ENCODE assay signal across 17 cellular contexts in genomic region chr10:15483215-15483970, GRCh38.
DNase-seq lines count a peak whose midpoint lies in the region; ATAC-seq, FAIRE-seq and TF ChIP-seq lines count a peak whose summit lies in the region.
"Had no signal": no experiment of that assay in that cellular context is flagged by ENCODE, and none has a peak within 500 bp of the region (broad histone marks: within the 10 kb centered on the region; RNA-seq: fewer than 3 reads in every experiment).

No MANE protein-coding gene starts in this region.

- TF ChIP-seq POLR2A in K562 (conservative IDR thresholded peaks at IDR 0.05) = no peak

- peaks cover 7% of the 10 kb centered on the region for H3K27me3 Mint-ChIP-seq in nephron progenitor cell (ENCODE audit: low read depth, poor library complexity)

- no peaks in the 10 kb centered on the region for H3K79me2 ChIP-seq in K562 (ENCODE audit: control insufficient read depth, insufficient read depth, low read length)

- H3K4me1 ChIP-seq in K562 (replicated peaks in 1 of 2; ENCODE audit: control insufficient read depth in 2 of 2, insufficient read depth in 2 of 2, low read length in 2 of 2) (peaks cover 13 to 48% of the 10 kb centered on the region in 2 experiments), aorta (ENCODE audit: control insufficient read depth in 1 of 2, insufficient read depth in 2 of 2, low read length in 2 of 2) (peaks cover 5 to 6% of the 10 kb centered on the region in 2 donors)
- H3K4me1 ChIP-seq: HAP-1 had no signal

- no peak for TF ChIP-seq RAD21 in K562 (CRISPR knock-in tag; conservative IDR thresholded peaks at IDR 0.05 in 1 of 2, IDR thresholded peaks at IDR 0.05 in 1 of 2)

- no peaks in the 10 kb centered on the region for H4K20me1 ChIP-seq in K562 (replicated peaks; ENCODE audit: control insufficient read depth, insufficient read depth, low read length)

- in situ Hi-C loops in K562 (cut with MboI) = no loop called here

- no peak for TF ChIP-seq CTCF in K562 (IDR thresholded peaks at IDR 0.05 in 2 of 3, conservative IDR thresholded peaks at IDR 0.05 in 1 of 3; ENCODE audit: insufficient read depth in 2 of 3, low read depth in 1 of 3, low read length in 3 of 3)
- no peak for TF ChIP-seq CTCF in nephron progenitor cell (IDR thresholded peaks at IDR 0.05)
- TF ChIP-seq CTCF in coronary artery (IDR thresholded peaks at IDR 0.05) = no peak

- no peaks in the 10 kb centered on the region for H3K9me1 ChIP-seq in K562 (ENCODE audit: control insufficient read depth, insufficient read depth, low read length)

- ATAC-seq in K562 = peak; percentile 60
- ATAC-seq in aorta (ENCODE audit: low FRiP score) = no peak
- ATAC-seq in GM21576 (IDR thresholded peaks at IDR 0.05; ENCODE audit: unreplicated experiment) = no peak
- no peak for ATAC-seq in GM18873 (IDR thresholded peaks at IDR 0.05; ENCODE audit: low FRiP score, unreplicated experiment)

- DNase-seq in MV-4-11 (lab: John Stamatoyannopoulos, UW) (peak; percentile 67), K562 (ENCODE audit: extremely low read depth in 1 of 4, low spot score in 3 of 4) (peak; percentile 19 to 49 (median 30)), nephron progenitor cell (no peak), aorta (no peak), coronary artery (ENCODE audit: low spot score) (no peak)
- DNase-seq: AML-193; CD4-positive, CD25-positive, alpha-beta regulatory T cell; DMS53; NCI-H1436; NCI-H2029; NCI-H2171 treated with DMSO at 0.1 percent for 48 hours; NCI-H446 treated with DMSO at 0.1 percent for 48 hours; NCI-H774 had no signal

- H3K27me3 ChIP-seq in K562 (ENCODE audit: control insufficient read depth in 2 of 2, insufficient read depth in 2 of 2, low read length in 2 of 2) (no peaks in the 10 kb centered on the region), aorta (ENCODE audit: control insufficient read depth in 1 of 2, insufficient read depth in 2 of 2, low read length in 1 of 2) (no peaks in the 10 kb centered on the region)

- no peak for TF ChIP-seq EP300 in K562 (IDR thresholded peaks at IDR 0.05; ENCODE audit: low read length)

- no TSS peak for BruUV-seq in K562 (replicated peaks; lab: Mats Ljungman, UMichigan)

- peaks cover 16% of the 10 kb centered on the region for H3K9me3 Mint-ChIP-seq in nephron progenitor cell

- peak overlapping the region; percentile 84 for H2AFZ ChIP-seq in K562 (ENCODE audit: low read depth, low read length)

- peak overlapping the region in 1 of 2 experiments; percentile 29; a peak in 2 of 4 replicates for H3K9ac ChIP-seq in K562 (ENCODE audit: insufficient read depth in 1 of 2, low read depth in 2 of 2, low read length in 2 of 2)

- peaks cover 57% of the 10 kb centered on the region for H3K4me1 Mint-ChIP-seq in nephron progenitor cell
- H3K4me1 Mint-ChIP-seq: CD4-positive, CD25-positive, alpha-beta regulatory T cell; IgD-negative memory B cell had no signal

- H3K4me2 ChIP-seq in K562 (ENCODE audit: insufficient read depth, low read length) = peak overlapping the region; percentile 53

- H3K4me3 ChIP-seq in K562 (no peak overlapping the region), aorta (ENCODE audit: low read length in 2 of 2) (no peak overlapping the region), coronary artery (no peak overlapping the region)
- H3K4me3 ChIP-seq: HAP-1 had no signal

- CTCF ChIA-PET in K562 (lab: Yijun Ruan, JAX; ENCODE audit: low intra/inter-chr PET ratio) = no interaction called here

- H3K27ac Mint-ChIP-seq in nephron progenitor cell = peak overlapping the region; percentile 28
- H3K27ac Mint-ChIP-seq: CD4-positive, CD25-positive, alpha-beta regulatory T cell had no signal

- H3K4me3 Mint-ChIP-seq in nephron progenitor cell = no peak overlapping the region
- H3K4me3 Mint-ChIP-seq: CD4-positive, CD25-positive, alpha-beta regulatory T cell had no signal

- no peak for FAIRE-seq in K562 (lab: Jason Lieb, UNC)

- H3K9me3 ChIP-seq in K562 (replicated peaks; ENCODE audit: control insufficient read depth, insufficient read depth, low read depth, low read length) (no peaks in the 10 kb centered on the region), aorta (ENCODE audit: control insufficient read depth, low read length) (no peaks in the 10 kb centered on the region)
- H3K9me3 ChIP-seq: HAP-1 had no signal

- 8% methylated on average over 14 of the region's 14 CpGs for WGBS in K562 (ENCODE audit: insufficient coverage, low coverage, missing lambda C conversion rate)
- WGBS in aorta, 2 donors = 19 to 23% methylated on average over 14 of the region's 14 CpGs

- peaks cover 14% of the 10 kb centered on the region for H3K36me3 Mint-ChIP-seq in nephron progenitor cell (ENCODE audit: low read depth)
- H3K36me3 Mint-ChIP-seq: CD4-positive, CD25-positive, alpha-beta regulatory T cell had no signal

- POLR2A ChIA-PET in K562 (lab: Yijun Ruan, JAX) = no interaction called here

- H3K36me3 ChIP-seq in K562 (ENCODE audit: control insufficient read depth, insufficient read depth, low read length) (no peaks in the 10 kb centered on the region), aorta (ENCODE audit: control insufficient read depth in 1 of 2, insufficient read depth in 2 of 2, low read length in 1 of 2) (no peaks in the 10 kb centered on the region)
- H3K36me3 ChIP-seq: HAP-1 had no signal

- intact Hi-C loops in K562 (cut with micrococcal nuclease) = no loop called here
- intact Hi-C loops in aorta (cut with DNase I) = loop anchor here in 1 of 2 donors (10.0 kb wide), 1 partner anchor 311 kb away; no protein-coding TSS in a partner anchor

- H3K27ac ChIP-seq in K562 (ENCODE audit: extremely low read depth, low read depth, low read length) (peak overlapping the region; percentile 42; the same call in 2 of the 3 replicates), aorta (ENCODE audit: low read depth in 1 of 2, low read length in 2 of 2) (peak overlapping the region; percentile 83 to 90), coronary artery (peak overlapping the region in 1 of 2 donors; percentile 71)

TF ChIP-seq in K562, 482 proteins besides CTCF, POLR2A, EP300 and RAD21 (continues in another document):
- TF ChIP-seq JUND (IDR thresholded peaks at IDR 0.05; ENCODE audit: borderline replicate concordance, low read depth, low read length) = peak; percentile 60
- peak; percentile 84; the same call in 2 of the 3 replicates for TF ChIP-seq JUND (tag; IDR thresholded peaks at IDR 0.05; ENCODE audit: borderline replicate concordance, low read depth, low read length)
- no peak for TF ChIP-seq ADNP (tag; IDR thresholded peaks at IDR 0.05)
- TF ChIP-seq TAL1 (IDR thresholded peaks at IDR 0.05) = peak; percentile 41; the same call in 1 of the 2 replicates
- TF ChIP-seq NR4A1 (CRISPR knock-in tag; IDR thresholded peaks at IDR 0.05) = no peak
- TF ChIP-seq NR4A1 (tag; IDR thresholded peaks at IDR 0.05) = 0 out of 2 replicates have a peak, but pooled peaks have one; percentile 24
- TF ChIP-seq CXXC5 (CRISPR knock-in tag; IDR thresholded peaks at IDR 0.05) = peak; percentile 16
- no peak for TF ChIP-seq HINFP (tag; conservative IDR thresholded peaks at IDR 0.05; ENCODE audit: low read depth)
- TF ChIP-seq CBFA2T3 (IDR thresholded peaks at IDR 0.05) = peak; percentile 72
- TF ChIP-seq ATF7 (IDR thresholded peaks at IDR 0.05) = peak; percentile 66
- TF ChIP-seq BACH1 (tag; IDR thresholded peaks at IDR 0.05) = 0 out of 2 replicates have a peak, but pooled peaks have one; percentile 22
- 0 out of 2 replicates have a peak, but pooled peaks have one; percentile 26 for TF ChIP-seq FOSL1 (tag; conservative IDR thresholded peaks at IDR 0.05)
- TF ChIP-seq STAT5A (IDR thresholded peaks at IDR 0.05; ENCODE audit: borderline replicate concordance, low read length) = 0 out of 2 replicates have a peak, but pooled peaks have one; percentile 15
- 0 out of 2 replicates have a peak, but pooled peaks have one; percentile 36 for TF ChIP-seq GATA2 (CRISPR knock-in tag; IDR thresholded peaks at IDR 0.05)
- TF ChIP-seq POLR2AphosphoS2 (IDR thresholded peaks at IDR 0.05; ENCODE audit: low read length) = no peak
- no peak for TF ChIP-seq ZKSCAN1 (IDR thresholded peaks at IDR 0.05; ENCODE audit: low read depth, low read length)
- no peak for TF ChIP-seq GABPB1 (CRISPR knock-in tag; IDR thresholded peaks at IDR 0.05)
- TF ChIP-seq TCFL5 (CRISPR knock-in tag; conservative IDR thresholded peaks at IDR 0.05) = no peak
- TF ChIP-seq ELK3 (CRISPR knock-in tag; IDR thresholded peaks at IDR 0.05) = no peak
- peak; percentile 30 for TF ChIP-seq NFE2 (IDR thresholded peaks at IDR 0.05; ENCODE audit: low read depth)
- TF ChIP-seq MECOM (CRISPR knock-in tag; IDR thresholded peaks at IDR 0.05) = 0 out of 2 replicates have a peak, but pooled peaks have one; percentile 48
- TF ChIP-seq C11orf30 (IDR thresholded peaks at IDR 0.05; ENCODE audit: low read depth) = peak; percentile 41; the same call in 1 of the 2 replicates
- TF ChIP-seq ARID1B (IDR thresholded peaks at IDR 0.05) = peak; percentile 32
- TF ChIP-seq L3MBTL2 (IDR thresholded peaks at IDR 0.05) = peak; percentile 45; the same call in 1 of the 2 replicates
- TF ChIP-seq MAFG (tag; conservative IDR thresholded peaks at IDR 0.05) = peak; percentile 48; the same call in 1 of the 2 replicates

Comparison
In these comparisons a context has a peak if more than half of its experiments do, and no peak if none do; other contexts are left out.
1. DNase-seq: peak in MV-4-11 (single experiment) and K562 (4 of 4); none in nephron progenitor cell (single experiment), aorta (0 of 2) and coronary artery (single experiment).